ENCODE assay signal across 22 cellular contexts in genomic region chr11:10498426-10499250, GRCh38. TPM values are rescaled to one million over a fixed set of nuclear protein-coding genes. Genes with fewer than 3 reads are reported as not detected.
DNase-seq lines count a peak whose midpoint lies in the region; ATAC-seq and TF ChIP-seq lines count a peak whose summit lies in the region.
"Had no signal": no experiment of that assay in that cellular context is flagged by ENCODE, and none has a peak within 500 bp of the region (broad histone marks: within the 10 kb centered on the region; RNA-seq: fewer than 3 reads in every experiment).

No MANE protein-coding gene starts in this region.

- no peak overlapping the region for H3K23ac ChIP-seq in IMR-90 (ENCODE audit: low read depth, low read length)

- H3K9me3 ChIP-seq in IMR-90 (ENCODE audit: control insufficient read depth, insufficient read depth, low read length) (no peaks in the 10 kb centered on the region), esophagus muscularis mucosa (no peaks in the 10 kb centered on the region)
- H3K9me3 ChIP-seq: lower lobe of right lung, transverse colon had no signal

- CTCF ChIA-PET in IMR-90 (lab: Yijun Ruan, JAX), result no interaction called here

- ATAC-seq in IMR-90 (ENCODE audit: low read depth) (no peak), GM18907 (IDR thresholded peaks at IDR 0.05; ENCODE audit: unreplicated experiment) (no peak)
- no peak for ATAC-seq in stimulated activated memory B cell treated with anti-CD40 and anti-IgM and Interleukin-4, amounts not matched to agents 10 μg/mL and 1 μg/mL and 100 μg/mL, for 72 hours
- ATAC-seq: activated CD4-positive, alpha-beta T cell treated with anti-CD3 and anti-CD28 coated beads for 36 hours; lower lobe of right lung; natural killer cell treated with Interleukin-12 subunit alpha and Interleukin-12 subunit beta and Interleukin-15 and Interleukin-18, amount 100 ng/mL, for 72 hours had no signal

- WGBS in IMR-90 (ENCODE audit: extremely low coverage in 2 of 2, insufficient read length in 1 of 2), 2 experiments, result no CpG with 5 or more reads among the region's 10 CpGs
- WGBS in esophagus muscularis mucosa, result 94% methylated on average over 4 of the region's 10 CpGs

- TF ChIP-seq CTCF in GM13977 (IDR thresholded peaks at IDR 0.05; ENCODE audit: extremely low read depth, insufficient read depth, missing control alignments), result no peak
- TF ChIP-seq CTCF in IMR-90 (conservative IDR thresholded peaks at IDR 0.05; ENCODE audit: low read depth, low read length), result no peak
- no peak for TF ChIP-seq CTCF in esophagus muscularis mucosa (IDR thresholded peaks at IDR 0.05)

- H3K4ac ChIP-seq in IMR-90 (ENCODE audit: low read depth, low read length), result no peak overlapping the region

- H2AK5ac ChIP-seq in IMR-90 (ENCODE audit: low read depth, low read length), result no peak overlapping the region

- DNase-seq in GM13977 (ENCODE audit: low spot score) (peak; percentile 12), IMR-90 (no peak), esophagus muscularis mucosa (ENCODE audit: extremely low spot score) (peak; percentile 74), NCI-H345 treated with DMSO at 0.1 percent for 48 hours (lab: John Stamatoyannopoulos, UW; ENCODE audit: unreplicated experiment) (no peak)
- no peak for DNase-seq in effector CD8-positive, alpha-beta T cell (lab: John Stamatoyannopoulos, UW)
- DNase-seq: activated CD4-positive, alpha-beta T cell treated with anti-CD3 and anti-CD28 coated beads for 36 hours; brain microvascular endothelial cell; C1 segment of cervical spinal cord; COR-L47; HCEC 1CT; kidney; lower lobe of right lung; NCI-H1436; NCI-H748 treated with DMSO at 0.1 percent for 48 hours; SIG-M5; stimulated activated CD4-positive, alpha-beta T cell treated with anti-CD3 and anti-CD28 coated beads, Interleukin-4, amount 100 ng/mL, for 24 hours; transverse colon had no signal

- H3K27ac Mint-ChIP-seq in stimulated activated memory B cell treated with anti-CD40 and anti-IgM and Interleukin-4, amounts not matched to agents 10 μg/mL and 1 μg/mL and 100 μg/mL, for 72 hours, result peak overlapping the region; percentile 20
- H3K27ac Mint-ChIP-seq: activated CD4-positive, alpha-beta T cell treated with anti-CD3 and anti-CD28 coated beads for 36 hours; activated T-helper 2 cell treated with anti-CD3 and anti-CD28 coated beads, Interferon-gamma antibody, Interleukin-2, Interleukin-4, amounts not matched to agents 10 μg/mL and 5 μg/mL and 100 μg/mL, durations not matched to agents 14 hours and 24 hours and 36 hours; natural killer cell treated with Interleukin-12 subunit alpha and Interleukin-12 subunit beta and Interleukin-15 and Interleukin-18, amount 100 ng/mL, for 72 hours had no signal

- no peaks in the 10 kb centered on the region for H4K20me1 ChIP-seq in IMR-90 (ENCODE audit: insufficient read depth, low read length)

- peak overlapping the region; percentile 3 for H2AFZ ChIP-seq in IMR-90 (replicated peaks; ENCODE audit: low read length, poor library complexity)

- no peaks in the 10 kb centered on the region for H3K9me3 Mint-ChIP-seq in stimulated activated memory B cell treated with anti-CD40 and anti-IgM and Interleukin-4, amounts not matched to agents 10 μg/mL and 1 μg/mL and 100 μg/mL, for 72 hours
- H3K9me3 Mint-ChIP-seq: activated naive CD4-positive, alpha-beta T cell treated with anti-CD3 and anti-CD28 coated beads, Interleukin-2, amount 50 U/mL, for 72 hours; activated T-helper 2 cell treated with anti-CD3 and anti-CD28 coated beads, Interferon-gamma antibody, Interleukin-2, Interleukin-4, amounts not matched to agents 10 μg/mL and 5 μg/mL and 100 μg/mL, durations not matched to agents 14 hours and 24 hours and 36 hours; natural killer cell treated with Interleukin-12 subunit alpha and Interleukin-12 subunit beta and Interleukin-15 and Interleukin-18, amount 100 ng/mL, for 72 hours had no signal

- no peak overlapping the region for H3K18ac ChIP-seq in IMR-90 (ENCODE audit: low read depth, low read length)

- H2BK5ac ChIP-seq in IMR-90 (ENCODE audit: low read depth, low read length, poor library complexity, severe bottlenecking), result no peak overlapping the region

- H3K9me1 ChIP-seq in IMR-90 (ENCODE audit: insufficient read depth, low read length), result peaks cover 23% of the 10 kb centered on the region

- no peak overlapping the region for H4K91ac ChIP-seq in IMR-90 (ENCODE audit: insufficient read depth, low read depth, low read length)

- H4K5ac ChIP-seq in IMR-90 (ENCODE audit: low read depth, low read length), result no peak overlapping the region

- H2BK20ac ChIP-seq in IMR-90 (ENCODE audit: low read depth, low read length), result no peak overlapping the region

- no TSS peak for BruUV-seq in IMR-90 (replicated peaks; lab: Mats Ljungman, UMichigan)

- no peak overlapping the region for H2BK15ac ChIP-seq in IMR-90 (ENCODE audit: low read depth, low read length)

- no peaks in the 10 kb centered on the region for H3K27me3 Mint-ChIP-seq in stimulated activated memory B cell treated with anti-CD40 and anti-IgM and Interleukin-4, amounts not matched to agents 10 μg/mL and 1 μg/mL and 100 μg/mL, for 72 hours
- H3K27me3 Mint-ChIP-seq: activated CD4-positive, alpha-beta T cell treated with anti-CD3 and anti-CD28 coated beads for 36 hours; natural killer cell treated with Interleukin-12 subunit alpha and Interleukin-12 subunit beta and Interleukin-15 and Interleukin-18, amount 100 ng/mL, for 72 hours had no signal

- no peaks in the 10 kb centered on the region for H3K27me3 ChIP-seq in IMR-90 (ENCODE audit: control insufficient read depth, insufficient read depth, low read length)
- H3K27me3 ChIP-seq in esophagus muscularis mucosa, result no peaks in the 10 kb centered on the region
- H3K27me3 ChIP-seq: brain microvascular endothelial cell, transverse colon had no signal

- H3K36me3 Mint-ChIP-seq in stimulated activated memory B cell treated with anti-CD40 and anti-IgM and Interleukin-4, amounts not matched to agents 10 μg/mL and 1 μg/mL and 100 μg/mL, for 72 hours, result peaks cover 90% of the 10 kb centered on the region
- H3K36me3 Mint-ChIP-seq: activated naive CD4-positive, alpha-beta T cell treated with anti-CD3 and anti-CD28 coated beads, Interleukin-2, amount 50 U/mL, for 72 hours; natural killer cell treated with Interleukin-12 subunit alpha and Interleukin-12 subunit beta and Interleukin-15 and Interleukin-18, amount 100 ng/mL, for 72 hours had no signal

- POLR2A ChIA-PET in IMR-90 (lab: Charles Lee; ENCODE audit: unreplicated experiment), result no interaction called here

- peaks cover 0 to 15% of the 10 kb centered on the region in 2 experiments; a peak in 2 of 4 replicates for H3K79me1 ChIP-seq in IMR-90 (ENCODE audit: low read depth in 1 of 2, low read length in 2 of 2)

- TF ChIP-seq RAD21 in IMR-90 (IDR thresholded peaks at IDR 0.05; ENCODE audit: low read length), result no peak

- no peak overlapping the region for H3K56ac ChIP-seq in IMR-90 (ENCODE audit: extremely low read depth, insufficient read depth, low read length)

- H3K4me3 Mint-ChIP-seq in stimulated activated memory B cell treated with anti-CD40 and anti-IgM and Interleukin-4, amounts not matched to agents 10 μg/mL and 1 μg/mL and 100 μg/mL, for 72 hours, result no peak overlapping the region
- H3K4me3 Mint-ChIP-seq: activated CD4-positive, alpha-beta T cell treated with anti-CD3 and anti-CD28 coated beads for 36 hours; natural killer cell treated with Interleukin-12 subunit alpha and Interleukin-12 subunit beta and Interleukin-15 and Interleukin-18, amount 100 ng/mL, for 72 hours had no signal

- no peak overlapping the region for H3K4me3 ChIP-seq in IMR-90 (ENCODE audit: insufficient read depth, low read depth, low read length)
- no peak overlapping the region for H3K4me3 ChIP-seq in esophagus muscularis mucosa
- H3K4me3 ChIP-seq: lower lobe of right lung, transverse colon had no signal

- dilution Hi-C loops in IMR-90 (cut with HindIII; ENCODE audit: low sequenced_read_pairs, unreplicated experiment), result no loop called here

- peaks cover 23% of the 10 kb centered on the region for H3K4me1 Mint-ChIP-seq in stimulated activated memory B cell treated with anti-CD40 and anti-IgM and Interleukin-4, amounts not matched to agents 10 μg/mL and 1 μg/mL and 100 μg/mL, for 72 hours
- H3K4me1 Mint-ChIP-seq: activated CD4-positive, alpha-beta T cell treated with anti-CD3 and anti-CD28 coated beads for 36 hours had no signal

- no peak overlapping the region for H3K4me2 ChIP-seq in IMR-90 (ENCODE audit: low read depth, low read length)

- no peak overlapping the region for H2BK120ac ChIP-seq in IMR-90 (ENCODE audit: low read depth, low read length)

- H3K14ac ChIP-seq in IMR-90 (replicated peaks; ENCODE audit: low read depth, low read length), result no peak overlapping the region

- no peak for TF ChIP-seq POLR2A in IMR-90 (IDR thresholded peaks at IDR 0.05; ENCODE audit: low read depth, low read length)
- TF ChIP-seq POLR2A in esophagus muscularis mucosa (IDR thresholded peaks at IDR 0.05; ENCODE audit: low read depth), result no peak

- H3K36me3 ChIP-seq in IMR-90 (ENCODE audit: control insufficient read depth, insufficient read depth, low read length) (peaks cover 72% of the 10 kb centered on the region), esophagus muscularis mucosa (peaks cover 0 to 50% (median 27%) of the 10 kb centered on the region in 4 donors)
- H3K36me3 ChIP-seq: transverse colon had no signal

- H3K4me1 ChIP-seq in IMR-90 (ENCODE audit: control insufficient read depth, insufficient read depth, low read length) (no peaks in the 10 kb centered on the region), esophagus muscularis mucosa (peaks cover 0 to 6% (median 0%) of the 10 kb centered on the region in 4 donors)
- H3K4me1 ChIP-seq: transverse colon had no signal

- H3K9ac ChIP-seq in IMR-90 (ENCODE audit: low read depth, low read length), result no peak overlapping the region

- in situ Hi-C loops in GM13977 (cut with MboI; ENCODE audit: low pct_unique_long_range_greater_than_20kb, low sequenced_read_pairs, unreplicated experiment), result no loop called here
- in situ Hi-C loops in IMR-90 (cut with MboI; ENCODE audit: low sequenced_read_pairs), result no loop called here

- no peak overlapping the region for H4K8ac ChIP-seq in IMR-90 (ENCODE audit: low read depth in 2 of 2, low read length in 2 of 2)

- intact Hi-C loops in IMR-90 (cut with micrococcal nuclease) (no loop called here), esophagus muscularis mucosa (cut with DNase I) (no loop called here)

- TF ChIP-seq EP300 in esophagus muscularis mucosa (IDR thresholded peaks at IDR 0.05), result no peak

- H3K27ac ChIP-seq in IMR-90 (ENCODE audit: insufficient read depth, low read length) (no peak overlapping the region), esophagus muscularis mucosa (replicated peaks in 1 of 4) (no peak overlapping the region)
- H3K27ac ChIP-seq: brain microvascular endothelial cell, lower lobe of right lung had no signal

- peak overlapping the region; percentile 6 for H2AK9ac ChIP-seq in IMR-90 (replicated peaks; ENCODE audit: low read depth, low read length, poor library complexity)

RNA-seq across cellular contexts. Expression of gene RNF141, which starts 42.3 kb away (rescaled TPM):
- total RNA-seq in IMR-90 (2012; rRNA removed), result 18.6 and 34.2 TPM in 2 replicates
- polyA plus RNA-seq in IMR-90 (2012; rRNA removed), result 10.6 and 13.8 TPM in 2 replicates
- polyA plus RNA-seq in IMR-90 (2012; cell fraction: cytosol; rRNA removed), result 2.1 and 3.4 TPM in 2 replicates
- 0.53 and 6.1 TPM in 2 replicates for polyA plus RNA-seq in IMR-90 (2012; cell fraction: nucleus; rRNA removed; ENCODE audit: low replicate concordance)
- 10 to 100 TPM; 24.1 to 39.3 (median 34.9) TPM for total RNA-seq in esophagus muscularis mucosa

RNA-seq across cellular contexts. Expression of gene AMPD3, which starts 43.6 kb away (rescaled TPM):
- total RNA-seq in IMR-90 (2012; rRNA removed), result 8.1 and 8.6 TPM in 2 replicates
- polyA plus RNA-seq in IMR-90 (2012; rRNA removed), result 10.8 and 12.1 TPM in 2 replicates
- 7.4 and 13.3 TPM in 2 replicates for polyA plus RNA-seq in IMR-90 (2012; cell fraction: cytosol; rRNA removed)
- 19.2 and 26.6 TPM in 2 replicates for polyA plus RNA-seq in IMR-90 (2012; cell fraction: nucleus; rRNA removed; ENCODE audit: low replicate concordance)
- 1 to 10 TPM; 3.8 to 7.5 (median 5.1) TPM for total RNA-seq in esophagus muscularis mucosa

Comparison
In these comparisons a context has a peak if more than half of its experiments do, and no peak if none do; other contexts are left out.
1. DNase-seq: peak in GM13977 (single experiment) and esophagus muscularis mucosa (single experiment); none in IMR-90 (single experiment), effector CD8-positive, alpha-beta T cell (single experiment) and NCI-H345 treated with DMSO at 0.1 percent for 48 hours (single experiment).